Comparison of ENCODE assay signal across 8 cellular contexts in the genomic region with DNA sequence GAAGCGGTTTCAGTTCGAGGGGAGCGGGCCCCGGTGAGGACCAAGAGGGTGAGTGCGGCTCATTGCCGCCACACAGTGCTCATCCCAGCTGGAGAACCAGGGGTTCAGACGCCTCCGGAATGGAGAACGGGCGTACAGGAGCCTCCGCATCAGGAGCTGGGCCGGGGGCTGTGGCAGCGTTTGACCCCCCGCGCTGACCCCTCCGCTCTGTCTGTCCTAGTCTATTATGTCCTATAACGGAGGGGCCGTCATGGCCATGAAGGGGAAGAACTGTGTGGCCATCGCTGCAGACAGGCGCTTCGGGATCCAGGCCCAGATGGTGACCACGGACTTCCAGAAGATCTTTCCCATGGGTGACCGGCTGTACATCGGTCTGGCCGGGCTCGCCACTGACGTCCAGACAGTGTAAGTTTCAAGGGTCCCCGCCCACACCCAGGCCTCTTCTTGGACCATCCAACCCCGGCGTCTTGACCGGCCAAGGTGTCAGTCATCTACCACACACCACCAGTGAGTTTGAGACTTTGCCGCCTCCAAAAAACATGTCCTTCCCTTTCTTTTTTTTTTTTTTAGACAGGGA. TPM values are rescaled to one million over a fixed set of nuclear protein-coding genes. Genes with fewer than 3 reads are reported as not detected.
DNase-seq lines count a peak whose midpoint lies in the region; ATAC-seq and TF ChIP-seq lines count a peak whose summit lies in the region.

No MANE protein-coding gene starts in this region.

- peaks cover 28% of the 10 kb centered on the region for H3K4me1 Mint-ChIP-seq in MCF 10A (ENCODE audit: insufficient read depth, unreplicated experiment)

- TF ChIP-seq CTCF in GM12875 (IDR thresholded peaks at IDR 0.05; ENCODE audit: borderline replicate concordance, insufficient read depth, low read depth, low read length) (no peak), MCF 10A (IDR thresholded peaks at IDR 0.05; ENCODE audit: unreplicated experiment) (no peak), GM10266 (IDR thresholded peaks at IDR 0.05; ENCODE audit: control insufficient read depth, insufficient read depth, low read depth, missing control alignments) (no peak)

- H3K9me3 Mint-ChIP-seq in MCF 10A (ENCODE audit: unreplicated experiment), result no peaks in the 10 kb centered on the region

- H3K4me3 Mint-ChIP-seq in MCF 10A (ENCODE audit: unreplicated experiment), result peak overlapping the region; percentile 96

- no peaks in the 10 kb centered on the region for H3K27me3 Mint-ChIP-seq in MCF 10A (ENCODE audit: insufficient read depth, unreplicated experiment)

- peak overlapping the region; percentile 98 for H3K27ac Mint-ChIP-seq in MCF 10A (ENCODE audit: low read depth, unreplicated experiment)

- peaks cover 30% of the 10 kb centered on the region for H3K27me3 ChIP-seq in mononuclear cell (ENCODE audit: insufficient read depth, low read length)

- peak; percentile 13 for ATAC-seq in HG03280 (IDR thresholded peaks at IDR 0.05; ENCODE audit: unreplicated experiment)
- ATAC-seq in GM18517 (IDR thresholded peaks at IDR 0.05; ENCODE audit: unreplicated experiment), result no peak

- TSS peak; percentile 72 for BruUV-seq in MCF 10A (replicated peaks; lab: Mats Ljungman, UMichigan)

- peaks cover 62% of the 10 kb centered on the region for H3K4me1 ChIP-seq in mononuclear cell (ENCODE audit: insufficient read depth, low read length)

- POLR2A ChIA-PET in MCF 10A (lab: Yijun Ruan, JAX), result interaction anchor here (0.6 to 4.4 kb wide), 14 partner anchors 8 to 100 kb away, joined by 3 to 46 read pairs (median 7); partner anchors contain the start of genes CISD3, CWC25, MLLT6 and PIP4K2B

- H3K4me3 ChIP-seq in GM12875 (ENCODE audit: low read depth, low read length) (peak overlapping the region; percentile 87), mononuclear cell (ENCODE audit: low read length) (peak overlapping the region; percentile 76)

- DNase-seq in MCF 10A (ENCODE audit: unreplicated experiment) (no peak), GM10266 (ENCODE audit: extremely low spot score) (no peak), HuH-7 (ENCODE audit: low spot score) (no peak), foreskin melanocyte (no peak)

- no peaks in the 10 kb centered on the region for H3K9me3 ChIP-seq in mononuclear cell (ENCODE audit: low read depth, low read length)

- H3K36me3 Mint-ChIP-seq in MCF 10A (ENCODE audit: insufficient read depth, unreplicated experiment), result peaks cover 66% of the 10 kb centered on the region

- CTCF ChIA-PET in MCF 10A (lab: Yijun Ruan, JAX), result interaction anchor here (0.6 to 1.6 kb wide), 3 partner anchors 17 to 113 kb away, joined by 3 to 4 read pairs (median 3); no protein-coding TSS in a partner anchor

- intact Hi-C loops in MCF 10A (cut with micrococcal nuclease), result loop anchor here (10.0 kb wide), 1 partner anchor 48 kb away; the partner anchor contains the start of gene MLLT6

RNA-seq across cellular contexts. Expression of gene PSMB3, which starts 0.5 kb away (rescaled TPM):
- total RNA-seq in MCF 10A (2022) (124 and 145 TPM in 2 replicates), mononuclear cell (95.5 TPM)

RNA-seq across cellular contexts. Expression of gene PCGF2, which starts 4.9 kb away (rescaled TPM):
- total RNA-seq in MCF 10A (2022) (32.6 and 39.5 TPM in 2 replicates), mononuclear cell (not detected)

RNA-seq across cellular contexts. Expression of gene CISD3, which starts 22.9 kb away (rescaled TPM):
- total RNA-seq in MCF 10A (2022) (36.8 and 42.0 TPM in 2 replicates), mononuclear cell (1.8 TPM)

RNA-seq across cellular contexts. Expression of gene PIP4K2B, which starts 46.3 kb away (rescaled TPM):
- total RNA-seq in MCF 10A (2022) (25.9 and 27.4 TPM in 2 replicates), mononuclear cell (17.8 TPM)

RNA-seq across cellular contexts. Expression of gene MLLT6, which starts 47.9 kb away (rescaled TPM):
- total RNA-seq in MCF 10A (2022) (59.6 and 65.3 TPM in 2 replicates), mononuclear cell (95.9 TPM)

Comparison
In these comparisons a context has a peak if more than half of its experiments do, and no peak if none do; other contexts are left out.
1. RNA of gene PCGF2, which starts 4.9 kb away (total RNA-seq): 32.6 to 39.5 TPM in MCF 10A; not detected in mononuclear cell (single experiment); every median in the first group is over 10 times any median in the second.
2. RNA of gene CISD3, which starts 22.9 kb away (total RNA-seq): 36.8 to 42.0 TPM in MCF 10A; 1.8 TPM in mononuclear cell (single experiment); every median in the first group is over 10 times any median in the second.